ENCODE assay signal across 30 cellular contexts in the genomic region with DNA sequence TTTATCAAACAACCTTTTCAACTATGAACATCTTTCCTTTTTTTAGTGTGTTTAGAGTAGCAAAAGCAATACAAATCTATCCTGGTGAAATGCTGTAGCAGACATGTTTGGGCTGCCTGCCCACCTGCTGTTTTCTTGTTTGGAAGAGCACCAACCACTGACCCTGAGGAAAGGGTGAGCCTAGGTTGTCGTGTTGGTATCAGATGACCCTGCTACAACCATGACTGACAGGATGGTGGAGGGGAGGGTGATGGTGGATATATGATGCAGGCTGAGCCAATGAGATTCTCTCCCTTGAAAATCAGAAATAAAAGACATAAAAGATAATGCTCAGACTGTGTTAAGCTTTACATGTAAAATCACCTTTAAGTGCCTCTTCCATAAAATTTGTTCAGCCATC.
"Had no signal": no experiment of that assay in that cellular context is flagged by ENCODE, and none has a peak within 500 bp of the region (broad histone marks: within the 10 kb centered on the region; RNA-seq: fewer than 3 reads in every experiment).

No MANE protein-coding gene starts in this region.

- H3K4me3 Mint-ChIP-seq: activated CD4-positive, alpha-beta T cell treated with anti-CD3 and anti-CD28 coated beads, Interleukin-2, amount 10 ng/mL, durations not matched to agents 7 days and 5 days; activated CD8-positive, alpha-beta T cell treated with anti-CD3 and anti-CD28 coated beads for 36 hours; activated T-cell treated with anti-CD3 and anti-CD28 coated beads, Interleukin-2, amount 50 U/mL, for 4 hours; activated T-helper 17 cell treated with anti-CD3 and anti-CD28 coated beads, Interleukin-2, amount 50 U/mL, for 72 hours; naive thymus-derived CD4-positive, alpha-beta T cell; neural crest cell; stimulated activated naive B cell treated with anti-CD40 and anti-IgM and Interleukin-4, amounts not matched to agents 10 μg/mL and 1 μg/mL and 100 μg/mL, for 72 hours had no signal

- H3K36me3 ChIP-seq: colonic mucosa had no signal

- H3K27me3 Mint-ChIP-seq: activated CD4-positive, alpha-beta T cell treated with anti-CD3 and anti-CD28 coated beads, Interleukin-2, amount 10 ng/mL, durations not matched to agents 7 days and 5 days; activated CD8-positive, alpha-beta T cell treated with anti-CD3 and anti-CD28 coated beads for 36 hours; activated T-helper 17 cell treated with anti-CD3 and anti-CD28 coated beads, Interleukin-2, amount 50 U/mL, for 72 hours; naive thymus-derived CD4-positive, alpha-beta T cell; stimulated activated naive B cell treated with anti-CD40 and anti-IgM and Interleukin-4, amounts not matched to agents 10 μg/mL and 1 μg/mL and 100 μg/mL, for 72 hours had no signal

- H3K27ac Mint-ChIP-seq: activated CD4-positive, alpha-beta T cell treated with anti-CD3 and anti-CD28 coated beads, Interleukin-2, amount 10 ng/mL, durations not matched to agents 7 days and 5 days; activated CD8-positive, alpha-beta T cell treated with anti-CD3 and anti-CD28 coated beads for 36 hours; activated naive CD4-positive, alpha-beta T cell treated with anti-CD3 and anti-CD28 coated beads, Interleukin-2, amount 50 U/mL, for 72 hours; stimulated activated naive B cell treated with anti-CD40 and anti-IgM and Interleukin-4, amounts not matched to agents 10 μg/mL and 1 μg/mL and 100 μg/mL, for 72 hours had no signal

- H3K27me3 ChIP-seq: cardiac muscle cell, colonic mucosa, gastroesophageal sphincter, stomach, thyroid gland, upper lobe of left lung, vagina had no signal

- H3K9me3 ChIP-seq: colonic mucosa, thyroid gland had no signal

- H3K27ac ChIP-seq: cardiac muscle cell, colonic mucosa, gastroesophageal sphincter, left ventricle myocardium inferior, stomach, thyroid gland, upper lobe of left lung, vagina, VCaP had no signal

- DNase-seq: activated CD4-positive, alpha-beta T cell treated with anti-CD3 and anti-CD28 coated beads, Interleukin-2, amount 10 ng/mL, durations not matched to agents 7 days and 5 days; activated CD4-positive, CD25-positive, alpha-beta regulatory T cell treated with anti-CD3 and anti-CD28 coated beads, Interleukin-2, amount 50 U/mL, for 72 hours; activated CD8-positive, alpha-beta T cell treated with anti-CD3 and anti-CD28 coated beads for 36 hours; activated gamma-delta T cell treated with Interleukin-2 at 50 U/mL for 16 hours; activated T-cell treated with anti-CD3 and anti-CD28 coated beads, Interleukin-2, amount 50 U/mL, for 4 hours; anterior cingulate cortex; cerebellar nuclear complex; colonic mucosa; effector CD8-positive, alpha-beta T cell; erythroblast; hippocampal formation; left ventricle myocardium inferior; mammary epithelial cell; midbrain; naive thymus-derived CD4-positive, alpha-beta T cell; posterior cingulate gyrus; right cardiac atrium; stimulated activated CD4-positive, alpha-beta T cell treated with anti-CD3 and anti-CD28 coated beads, Interleukin-15, amount 100 ng/mL, for 24 hours; stimulated activated CD4-positive, alpha-beta T cell treated with anti-CD3 and anti-CD28 coated beads, Interleukin-2, amount 100 ng/mL, for 24 hours; stimulated activated naive B cell treated with anti-CD40 and anti-IgM and Interleukin-4, amounts not matched to agents 10 μg/mL and 1 μg/mL and 100 μg/mL, for 72 hours; stomach; thyroid gland; upper lobe of left lung had no signal

- H3K4me1 Mint-ChIP-seq: activated CD4-positive, alpha-beta T cell treated with anti-CD3 and anti-CD28 coated beads, Interleukin-2, amount 10 ng/mL, durations not matched to agents 7 days and 5 days; activated T-helper 17 cell treated with anti-CD3 and anti-CD28 coated beads, Interleukin-2, amount 50 U/mL, for 72 hours; naive thymus-derived CD4-positive, alpha-beta T cell; neural crest cell; stimulated activated naive B cell treated with anti-CD40 and anti-IgM and Interleukin-4, amounts not matched to agents 10 μg/mL and 1 μg/mL and 100 μg/mL, for 72 hours had no signal

- H3K4me3 ChIP-seq: cardiac muscle cell, colonic mucosa, gastroesophageal sphincter, left ventricle myocardium inferior, stomach, thyroid gland, upper lobe of left lung, vagina had no signal
